1 cellular context compared by ENCODE assay signal in genomic region chr3:172402892-172403643, GRCh38.
TF ChIP-seq lines count a peak whose summit lies in the region.

No MANE protein-coding gene starts in this region.

TF ChIP-seq in K562, 482 proteins besides CTCF, POLR2A, EP300 and RAD21 (continued from another document):
- TF ChIP-seq TCF3 (CRISPR knock-in tag; IDR thresholded peaks at IDR 0.05) (no peak), ERF (CRISPR knock-in tag; IDR thresholded peaks at IDR 0.05) (no peak), ASH1L (IDR thresholded peaks at IDR 0.05; ENCODE audit: borderline replicate concordance, low read depth, partially characterized antibody) (no peak), AFF4 (CRISPR knock-in tag; IDR thresholded peaks at IDR 0.05) (no peak), RBM17 (IDR thresholded peaks at IDR 0.05; ENCODE audit: borderline replicate concordance, low read depth, low read length) (no peak), ZNF785 (CRISPR knock-in tag; IDR thresholded peaks at IDR 0.05) (no peak), SNAPC5 (CRISPR knock-in tag; IDR thresholded peaks at IDR 0.05) (no peak), CEBPG (CRISPR knock-in tag; IDR thresholded peaks at IDR 0.05) (no peak), CEBPG (tag; conservative IDR thresholded peaks at IDR 0.05 in 1 of 2, IDR thresholded peaks at IDR 0.05 in 1 of 2) (no peak), MXD1 (CRISPR knock-in tag; IDR thresholded peaks at IDR 0.05; ENCODE audit: borderline replicate concordance, poor library complexity, severe bottlenecking) (no peak), FOS (IDR thresholded peaks at IDR 0.05; ENCODE audit: extremely low read depth, insufficient read length) (no peak), NR4A1 (CRISPR knock-in tag; IDR thresholded peaks at IDR 0.05) (no peak), NR4A1 (tag; IDR thresholded peaks at IDR 0.05) (no peak), ZNF280B (CRISPR knock-in tag; IDR thresholded peaks at IDR 0.05) (no peak), ZFP1 (CRISPR knock-in tag; IDR thresholded peaks at IDR 0.05) (no peak), USF1 (CRISPR knock-in tag; IDR thresholded peaks at IDR 0.05) (no peak), ZNF184 (CRISPR knock-in tag; IDR thresholded peaks at IDR 0.05) (no peak), USF2 (CRISPR knock-in tag; IDR thresholded peaks at IDR 0.05) (no peak), PHF20 (IDR thresholded peaks at IDR 0.05; ENCODE audit: partially characterized antibody) (no peak), EP400 (IDR thresholded peaks at IDR 0.05) (no peak)
